In genomic region chr4:103429283-103429682, GRCh38 we compare ENCODE assay signal across 1 cellular context.
A peak's percentile ranks its signal among the peaks of the same experiment; 100 is the strongest.
TF ChIP-seq lines count a peak whose summit lies in the region.

No MANE protein-coding gene starts in this region.

TF ChIP-seq in WTC11, 78 proteins besides CTCF, POLR2A, EP300 and RAD21 (continued from another document):
- TF ChIP-seq, protein P1, sequence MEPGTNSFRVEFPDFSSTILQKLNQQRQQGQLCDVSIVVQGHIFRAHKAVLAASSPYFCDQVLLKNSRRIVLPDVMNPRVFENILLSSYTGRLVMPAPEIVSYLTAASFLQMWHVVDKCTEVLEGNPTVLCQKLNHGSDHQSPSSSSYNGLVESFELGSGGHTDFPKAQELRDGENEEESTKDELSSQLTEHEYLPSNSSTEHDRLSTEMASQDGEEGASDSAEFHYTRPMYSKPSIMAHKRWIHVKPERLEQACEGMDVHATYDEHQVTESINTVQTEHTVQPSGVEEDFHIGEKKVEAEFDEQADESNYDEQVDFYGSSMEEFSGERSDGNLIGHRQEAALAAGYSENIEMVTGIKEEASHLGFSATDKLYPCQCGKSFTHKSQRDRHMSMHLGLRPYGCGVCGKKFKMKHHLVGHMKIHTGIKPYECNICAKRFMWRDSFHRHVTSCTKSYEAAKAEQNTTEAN (CRISPR knock-in tag; IDR thresholded peaks at IDR 0.05), result 0 out of 2 replicates have a peak, but pooled peaks have one; percentile 65
- TF ChIP-seq, protein P2, sequence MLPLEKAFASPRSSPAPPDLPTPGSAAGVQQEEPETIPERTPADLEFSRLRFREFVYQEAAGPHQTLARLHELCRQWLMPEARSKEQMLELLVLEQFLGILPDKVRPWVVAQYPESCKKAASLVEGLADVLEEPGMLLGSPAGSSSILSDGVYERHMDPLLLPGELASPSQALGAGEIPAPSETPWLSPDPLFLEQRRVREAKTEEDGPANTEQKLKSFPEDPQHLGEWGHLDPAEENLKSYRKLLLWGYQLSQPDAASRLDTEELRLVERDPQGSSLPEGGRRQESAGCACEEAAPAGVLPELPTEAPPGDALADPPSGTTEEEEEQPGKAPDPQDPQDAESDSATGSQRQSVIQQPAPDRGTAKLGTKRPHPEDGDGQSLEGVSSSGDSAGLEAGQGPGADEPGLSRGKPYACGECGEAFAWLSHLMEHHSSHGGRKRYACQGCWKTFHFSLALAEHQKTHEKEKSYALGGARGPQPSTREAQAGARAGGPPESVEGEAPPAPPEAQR (CRISPR knock-in tag; IDR thresholded peaks at IDR 0.05), result peak; percentile 86
- TF ChIP-seq IRF2 (CRISPR knock-in tag; IDR thresholded peaks at IDR 0.05; ENCODE audit: borderline replicate concordance, low read depth) (no peak), GTF2I (CRISPR knock-in tag; conservative IDR thresholded peaks at IDR 0.05) (no peak), NFE2L1 (CRISPR knock-in tag; IDR thresholded peaks at IDR 0.05) (peak; percentile 51), MYBL2 (CRISPR knock-in tag; IDR thresholded peaks at IDR 0.05) (peak; percentile 61; the same call in 1 of the 2 replicates), ZNF121 (CRISPR knock-in tag; IDR thresholded peaks at IDR 0.05) (no peak), ZNF423 (CRISPR knock-in tag; IDR thresholded peaks at IDR 0.05) (peak; percentile 69; the same call in 1 of the 2 replicates), FOXP1 (CRISPR knock-in tag; IDR thresholded peaks at IDR 0.05; ENCODE audit: borderline replicate concordance) (no peak), ZNF396 (CRISPR knock-in tag; IDR thresholded peaks at IDR 0.05; ENCODE audit: borderline replicate concordance) (peak; percentile 77; the same call in 1 of the 2 replicates), HMGXB4 (CRISPR knock-in tag; IDR thresholded peaks at IDR 0.05) (no peak)
